ENCODE assay signal across 32 cellular contexts in genomic region chr1:196497824-196498223, GRCh38.
"Had no signal": no experiment of that assay in that cellular context is flagged by ENCODE, and none has a peak within 500 bp of the region (broad histone marks: within the 10 kb centered on the region; RNA-seq: fewer than 3 reads in every experiment).

No MANE protein-coding gene starts in this region.

- H3K4me1 ChIP-seq: neural progenitor cell, parathyroid adenoma, psoas muscle, spleen, suprapubic skin, tibial nerve, upper lobe of left lung, vagina had no signal

- H3K4me3 ChIP-seq: neural progenitor cell, ovary, psoas muscle, skin epidermis, smooth muscle cell, spleen, suprapubic skin, thoracic aorta, thyroid gland, tibial nerve, upper lobe of left lung, vagina had no signal

- H3K4me3 Mint-ChIP-seq: natural killer cell; nephron; neural progenitor cell; stimulated activated memory B cell treated with anti-CD40 and anti-IgM and Interleukin-4, amounts not matched to agents 10 μg/mL and 1 μg/mL and 100 μg/mL, for 72 hours; stimulated activated naive CD8-positive, alpha-beta T cell treated with anti-CD3 and anti-CD28 coated beads, Interleukin-15, amount 100 ng/mL, for 72 hours had no signal

- H3K27ac Mint-ChIP-seq: natural killer cell; nephron; neural progenitor cell; progenitor cell of endocrine pancreas; stimulated activated memory B cell treated with anti-CD40 and anti-IgM and Interleukin-4, amounts not matched to agents 10 μg/mL and 1 μg/mL and 100 μg/mL, for 72 hours; stimulated activated naive CD8-positive, alpha-beta T cell treated with anti-CD3 and anti-CD28 coated beads, Interleukin-15, amount 100 ng/mL, for 72 hours had no signal

- FAIRE-seq: urothelium cell line had no signal

- H3K4me1 Mint-ChIP-seq: natural killer cell; nephron; neural progenitor cell; stimulated activated memory B cell treated with anti-CD40 and anti-IgM and Interleukin-4, amounts not matched to agents 10 μg/mL and 1 μg/mL and 100 μg/mL, for 72 hours; stimulated activated naive CD8-positive, alpha-beta T cell treated with anti-CD3 and anti-CD28 coated beads, Interleukin-15, amount 100 ng/mL, for 72 hours had no signal

- H3K27ac ChIP-seq: neural progenitor cell, ovary, parathyroid adenoma, psoas muscle, skin epidermis, spleen, suprapubic skin, thoracic aorta, thyroid gland, tibial nerve, upper lobe of left lung, vagina had no signal

- H3K9ac ChIP-seq: neural progenitor cell, parathyroid adenoma had no signal

- H3K9me3 Mint-ChIP-seq: nephron; neural progenitor cell; stimulated activated naive CD8-positive, alpha-beta T cell treated with anti-CD3 and anti-CD28 coated beads, Interleukin-15, amount 100 ng/mL, for 72 hours had no signal

- H3K79me2 ChIP-seq: parathyroid adenoma had no signal

- H2AFZ ChIP-seq: neural progenitor cell, parathyroid adenoma had no signal

- H3K4me2 ChIP-seq: neural progenitor cell, smooth muscle cell had no signal

- H3K27me3 Mint-ChIP-seq: progenitor cell of endocrine pancreas; stimulated activated memory B cell treated with anti-CD40 and anti-IgM and Interleukin-4, amounts not matched to agents 10 μg/mL and 1 μg/mL and 100 μg/mL, for 72 hours; stimulated activated naive CD8-positive, alpha-beta T cell treated with anti-CD3 and anti-CD28 coated beads, Interleukin-15, amount 100 ng/mL, for 72 hours had no signal

- H3K36me3 Mint-ChIP-seq: natural killer cell; neural progenitor cell; stimulated activated memory B cell treated with anti-CD40 and anti-IgM and Interleukin-4, amounts not matched to agents 10 μg/mL and 1 μg/mL and 100 μg/mL, for 72 hours had no signal

- H3K27me3 ChIP-seq: neural progenitor cell, ovary, spleen, suprapubic skin, thyroid gland, tibial nerve, upper lobe of left lung, vagina had no signal

- H3K36me3 ChIP-seq: neural progenitor cell, ovary, spleen, suprapubic skin, thoracic aorta, thyroid gland, tibial nerve, upper lobe of left lung, vagina had no signal

- DNase-seq: natural killer cell; occipital lobe; ovary; posterior cingulate gyrus; psoas muscle; right cardiac atrium; spleen; stimulated activated CD4-positive, alpha-beta T cell treated with anti-CD3 and anti-CD28 coated beads, Interleukin-12 subunit alpha, Interleukin-12 subunit beta, amount 100 ng/mL, for 4 hours; stimulated activated CD4-positive, alpha-beta T cell treated with anti-CD3 and anti-CD28 coated beads, Interleukin-1b, Interleukin-23, amount 100 ng/mL, for 48 hours; stimulated activated CD4-positive, alpha-beta T cell treated with anti-CD3 and anti-CD28 coated beads, Interleukin-4, amount 100 ng/mL, for 1 hour; stimulated activated CD4-positive, alpha-beta T cell treated with anti-CD3 and anti-CD28 coated beads, Interleukin-4, amount 100 ng/mL, for 4 hours; stimulated activated CD8-positive, alpha-beta memory T cell treated with anti-CD3 and anti-CD28 coated beads, Interleukin-4, amount 100 ng/mL, for 48 hours; stimulated activated naive CD4-positive, alpha-beta T cell; stimulated activated naive CD8-positive, alpha-beta T cell treated with anti-CD3 and anti-CD28 coated beads, Interleukin-15, amount 100 ng/mL, for 72 hours; stimulated activated naive CD8-positive, alpha-beta T cell treated with anti-CD3 and anti-CD28 coated beads, Interleukin-15, Interleukin-2, amounts not matched to agents 100 U/mL and 50 U/mL, for 24 hours; substantia nigra; thyroid gland; trophoblast cell; upper lobe of left lung had no signal

- ATAC-seq: natural killer cell; psoas muscle; right cardiac atrium; sciatic nerve; stimulated activated memory B cell treated with anti-CD40 and anti-IgM and Interleukin-4, amounts not matched to agents 10 μg/mL and 1 μg/mL and 100 μg/mL, for 72 hours; stimulated activated naive CD8-positive, alpha-beta T cell treated with anti-CD3 and anti-CD28 coated beads, Interleukin-15, amount 100 ng/mL, for 72 hours; stimulated activated naive CD8-positive, alpha-beta T cell treated with anti-CD3 and anti-CD28 coated beads, Interleukin-15, Interleukin-2, amounts not matched to agents 100 U/mL and 50 U/mL, for 24 hours had no signal

- H3K9me3 ChIP-seq: ovary, psoas muscle, spleen, suprapubic skin, thoracic aorta, thyroid gland, tibial nerve, upper lobe of left lung, vagina had no signal
